7 cellular contexts compared by ENCODE assay signal in the genomic region with DNA sequence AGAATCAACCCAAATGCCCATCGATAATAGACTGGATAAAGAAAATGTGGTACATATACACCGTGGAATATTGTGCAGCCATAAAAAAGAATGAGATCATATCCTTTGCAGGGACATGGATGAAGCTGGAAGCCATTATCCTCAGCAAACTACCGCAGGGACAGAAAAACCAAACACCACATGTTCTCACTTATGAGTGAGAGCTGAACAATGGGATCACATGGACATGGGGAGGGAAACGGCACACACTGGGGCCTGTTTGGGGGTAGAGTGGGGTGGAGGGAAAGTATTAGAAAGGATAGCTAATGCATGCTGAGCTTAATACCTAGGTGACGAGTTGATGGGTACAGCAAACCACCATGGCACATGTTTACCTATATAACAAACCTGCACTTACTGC.
DNase-seq lines count a peak whose midpoint lies in the region; ATAC-seq and TF ChIP-seq lines count a peak whose summit lies in the region.
"Not testable (repeated sequence)": the region's sequence is repeated elsewhere in the genome, so short reads cannot be mapped to it uniquely, and the experiment has no call there.

No MANE protein-coding gene starts in this region.

- intact Hi-C loops in CD4-positive, alpha-beta T cell (cut with DNase I, micrococcal nuclease); psoas muscle (cut with DNase I): not testable (repeated sequence)

- H3K79me2 ChIP-seq in Loucy (ENCODE audit: insufficient read depth, low read length) = not testable (repeated sequence)

- WGBS in gastroesophageal sphincter (ENCODE audit: low coverage in 1 of 2), 2 donors = 85 to 100% methylated on average over 3 to 5 of the region's 5 CpGs
- WGBS in psoas muscle, 3 donors = 83 to 91% (median 88%) methylated on average over 5 of the region's 5 CpGs

- H3K9me3 Mint-ChIP-seq in CD4-positive, alpha-beta T cell; activated naive CD8-positive, alpha-beta T cell treated with anti-CD3 and anti-CD28 coated beads, Interleukin-2, amount 10 ng/mL, durations not matched to agents 7 days and 5 days; naive thymus-derived CD8-positive, alpha-beta T cell: not testable (repeated sequence)

- not testable (repeated sequence) for H3K27me3 Mint-ChIP-seq in CD4-positive, alpha-beta T cell; T-helper 17 cell; activated naive CD8-positive, alpha-beta T cell treated with anti-CD3 and anti-CD28 coated beads, Interleukin-2, amount 10 ng/mL, durations not matched to agents 7 days and 5 days; naive thymus-derived CD8-positive, alpha-beta T cell

- H3K36me3 Mint-ChIP-seq in CD4-positive, alpha-beta T cell (ENCODE audit: low read depth); T-helper 17 cell (ENCODE audit: low read depth); activated naive CD8-positive, alpha-beta T cell treated with anti-CD3 and anti-CD28 coated beads, Interleukin-2, amount 10 ng/mL, durations not matched to agents 7 days and 5 days; naive thymus-derived CD8-positive, alpha-beta T cell: not testable (repeated sequence)

- not testable (repeated sequence) for H3K36me3 ChIP-seq in Loucy (ENCODE audit: insufficient read depth, low read length); gastroesophageal sphincter; psoas muscle (ENCODE audit: insufficient read depth in 1 of 2, low read depth in 1 of 2)

- H2AFZ ChIP-seq in Loucy (ENCODE audit: low read length) = peak overlapping the region; percentile 89; the same call in 1 of the 2 replicates

- H3K4me2 ChIP-seq in Loucy (ENCODE audit: low read depth, low read length, poor library complexity, severe bottlenecking) = peak overlapping the region; percentile 42

- not testable (repeated sequence) for TF ChIP-seq CTCF in CD4-positive, alpha-beta T cell (IDR thresholded peaks at IDR 0.05); Loucy (conservative IDR thresholded peaks at IDR 0.05; ENCODE audit: low read length); gastroesophageal sphincter (IDR thresholded peaks at IDR 0.05); psoas muscle (IDR thresholded peaks at IDR 0.05)

- not testable (repeated sequence) for DNase-seq in CD4-positive, alpha-beta T cell; T-helper 17 cell; activated naive CD8-positive, alpha-beta T cell treated with anti-CD3 and anti-CD28 coated beads, Interleukin-2, amount 10 ng/mL, durations not matched to agents 7 days and 5 days; naive thymus-derived CD8-positive, alpha-beta T cell; psoas muscle

- H3F3A ChIP-seq in Loucy (ENCODE audit: low read depth) = not testable (repeated sequence)

- H3K27me3 ChIP-seq in CD4-positive, alpha-beta T cell (ENCODE audit: control insufficient read depth, insufficient read depth, low read length); Loucy (ENCODE audit: insufficient read depth, low read length, poor library complexity, severe bottlenecking); gastroesophageal sphincter; psoas muscle (ENCODE audit: insufficient read depth in 3 of 3, low read length in 2 of 3): not testable (repeated sequence)

- POLR2A ChIA-PET in CD4-positive, alpha-beta T cell (lab: Charles Lee) = interaction anchor here (0.6 to 1.8 kb wide), 3 partner anchors 15 to 276 kb away, joined by 3 to 9 read pairs (median 3); no protein-coding TSS in a partner anchor
- POLR2A ChIA-PET in activated naive CD8-positive, alpha-beta T cell treated with anti-CD3 and anti-CD28 coated beads, Interleukin-2, amount 10 ng/mL, durations not matched to agents 7 days and 5 days (lab: Charles Lee) = interaction anchor here (1.5 to 1.8 kb wide), 3 partner anchors 20 to 299 kb away, joined by 3 to 5 read pairs (median 4); no protein-coding TSS in a partner anchor
- POLR2A ChIA-PET in naive thymus-derived CD8-positive, alpha-beta T cell (lab: Charles Lee) = interaction anchor here (0.6 to 1.5 kb wide), 2 partner anchors 17 to 139 kb away, joined by 3 to 4 read pairs; no protein-coding TSS in a partner anchor

- H3K27ac Mint-ChIP-seq in CD4-positive, alpha-beta T cell = peak overlapping the region; percentile 52
- H3K27ac Mint-ChIP-seq in T-helper 17 cell = peak overlapping the region; percentile 61
- peak overlapping the region; percentile 82 for H3K27ac Mint-ChIP-seq in activated naive CD8-positive, alpha-beta T cell treated with anti-CD3 and anti-CD28 coated beads, Interleukin-2, amount 10 ng/mL, durations not matched to agents 7 days and 5 days
- peak overlapping the region; percentile 39 to 89 (median 78) for H3K27ac Mint-ChIP-seq in naive thymus-derived CD8-positive, alpha-beta T cell

- not testable (repeated sequence) for H3K27ac ChIP-seq in CD4-positive, alpha-beta T cell (ENCODE audit: low read depth, low read length)
- peak overlapping the region in 3 of 4 donors; percentile 66 to 85 (median 84) for H3K27ac ChIP-seq in gastroesophageal sphincter
- H3K27ac ChIP-seq in psoas muscle = peak overlapping the region; percentile 48

- H3K9me2 ChIP-seq in Loucy (replicated peaks; ENCODE audit: low read depth, low read length) = not testable (repeated sequence)

- H3K4me3 ChIP-seq in Loucy (ENCODE audit: low read length, poor library complexity, severe bottlenecking); gastroesophageal sphincter; psoas muscle: not testable (repeated sequence)

- H3K9ac ChIP-seq in Loucy (ENCODE audit: low read depth, low read length, poor library complexity, severe bottlenecking) = peak overlapping the region; percentile 59

- CTCF ChIA-PET in CD4-positive, alpha-beta T cell (lab: Charles Lee) = interaction anchor here (0.9 kb wide), 1 partner anchor 288 kb away, joined by 3 read pairs; no protein-coding TSS in a partner anchor

- not testable (repeated sequence) for TF ChIP-seq EP300 in gastroesophageal sphincter (IDR thresholded peaks at IDR 0.05)

- peaks cover 34% of the 10 kb centered on the region for H3K4me1 Mint-ChIP-seq in CD4-positive, alpha-beta T cell (ENCODE audit: low read depth)
- H3K4me1 Mint-ChIP-seq in T-helper 17 cell = peaks cover 18% of the 10 kb centered on the region
- H3K4me1 Mint-ChIP-seq in activated naive CD8-positive, alpha-beta T cell treated with anti-CD3 and anti-CD28 coated beads, Interleukin-2, amount 10 ng/mL, durations not matched to agents 7 days and 5 days = peaks cover 24% of the 10 kb centered on the region
- peaks cover 28 to 40% (median 32%) of the 10 kb centered on the region in 4 donors for H3K4me1 Mint-ChIP-seq in naive thymus-derived CD8-positive, alpha-beta T cell

- H4K20me1 ChIP-seq in Loucy (ENCODE audit: insufficient read depth, low read length, poor library complexity, severe bottlenecking) = not testable (repeated sequence)

- ATAC-seq in CD4-positive, alpha-beta T cell (ENCODE audit: poor library complexity); activated naive CD8-positive, alpha-beta T cell treated with anti-CD3 and anti-CD28 coated beads, Interleukin-2, amount 10 ng/mL, durations not matched to agents 7 days and 5 days (ENCODE audit: low read depth); gastroesophageal sphincter; naive thymus-derived CD8-positive, alpha-beta T cell; psoas muscle: not testable (repeated sequence)
- ATAC-seq in T-helper 17 cell = peak; percentile 3

- H3K4me1 ChIP-seq in Loucy (ENCODE audit: insufficient read depth, low read length, poor library complexity, severe bottlenecking) (peaks cover 29% of the 10 kb centered on the region), gastroesophageal sphincter (peaks cover 0 to 50% (median 20%) of the 10 kb centered on the region in 3 donors), psoas muscle (peaks cover 21% of the 10 kb centered on the region)

- not testable (repeated sequence) for TF ChIP-seq POLR2A in gastroesophageal sphincter (IDR thresholded peaks at IDR 0.05)

- H3K9me3 ChIP-seq in CD4-positive, alpha-beta T cell (ENCODE audit: control insufficient read depth, low read length); Loucy (ENCODE audit: insufficient read depth, low read depth, low read length); T-helper 17 cell (ENCODE audit: control insufficient read depth, low read length, poor library complexity, severe bottlenecking); gastroesophageal sphincter; psoas muscle: not testable (repeated sequence)

- not testable (repeated sequence) for H3K4me3 Mint-ChIP-seq in CD4-positive, alpha-beta T cell; T-helper 17 cell; activated naive CD8-positive, alpha-beta T cell treated with anti-CD3 and anti-CD28 coated beads, Interleukin-2, amount 10 ng/mL, durations not matched to agents 7 days and 5 days
- peak overlapping the region in 4 of 10 donors; percentile 4 to 65 (median 48) for H3K4me3 Mint-ChIP-seq in naive thymus-derived CD8-positive, alpha-beta T cell
